Comparison of ENCODE assay signal across 18 cellular contexts in the genomic region with DNA sequence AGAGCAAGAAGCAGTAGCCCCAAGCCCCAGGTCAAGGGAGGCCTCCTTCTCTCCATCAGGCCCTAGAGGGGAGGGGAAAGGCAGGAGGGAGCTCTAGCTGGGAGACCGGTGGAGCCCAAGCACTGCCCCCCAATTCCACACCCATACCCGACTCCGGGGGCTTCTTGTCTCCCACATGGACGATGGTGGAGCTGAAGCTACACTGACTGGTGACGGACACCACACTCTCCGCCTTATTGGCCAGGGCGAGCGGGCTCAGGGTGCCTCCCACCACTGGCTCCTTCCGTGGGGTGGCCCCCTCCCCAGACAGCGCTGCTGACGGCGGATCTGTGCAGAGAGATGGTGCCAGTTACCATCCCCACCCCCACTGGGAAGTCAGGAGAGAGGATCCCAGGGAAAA. TPM values are rescaled to one million over a fixed set of nuclear protein-coding genes. Genes with fewer than 3 reads are reported as not detected.
DNase-seq lines count a peak whose midpoint lies in the region; ATAC-seq and TF ChIP-seq lines count a peak whose summit lies in the region.
"Had no signal": no experiment of that assay in that cellular context is flagged by ENCODE, and none has a peak within 500 bp of the region (broad histone marks: within the 10 kb centered on the region; RNA-seq: fewer than 3 reads in every experiment).

No MANE protein-coding gene starts in this region.

- no peaks in the 10 kb centered on the region for H3K9me3 Mint-ChIP-seq in activated T-helper 1 cell treated with anti-CD3 and anti-CD28 coated beads, Interleukin-12 subunit alpha, Interleukin-12 subunit beta, Interleukin-2, Interleukin-4 antibody, amounts not matched to agents 30 ng/mL and 10 ng/mL and 1 ng/mL, durations not matched to agents 14 hours and 24 hours and 36 hours

- ATAC-seq in lower lobe of right lung, result no peak
- ATAC-seq: right cardiac atrium had no signal

- 94 to 99% methylated on average over 9 to 11 of the region's 12 CpGs for WGBS in thyroid gland, 2 donors

- H3K9me3 ChIP-seq in lower lobe of right lung (no peaks in the 10 kb centered on the region), thyroid gland (no peaks in the 10 kb centered on the region), MG63 (no peaks in the 10 kb centered on the region)
- H3K9me3 ChIP-seq: SK-N-SH had no signal

- H3K4me1 ChIP-seq in lower lobe of right lung, result peaks cover 26% of the 10 kb centered on the region
- peaks cover 10 to 14% of the 10 kb centered on the region in 2 donors for H3K4me1 ChIP-seq in thyroid gland

- DNase-seq in H7, result peak; percentile 19
- DNase-seq in activated T-helper 1 cell treated with anti-CD3 and anti-CD28 coated beads, Interleukin-12 subunit alpha, Interleukin-12 subunit beta, Interleukin-2, Interleukin-4 antibody, amounts not matched to agents 30 ng/mL and 10 ng/mL and 1 ng/mL, durations not matched to agents 14 hours and 24 hours and 36 hours (ENCODE audit: low spot score), result no peak
- DNase-seq in lower lobe of right lung, result peak; percentile 41
- no peak for DNase-seq in thyroid gland
- no peak for DNase-seq in activated T-cell treated with anti-CD3 and anti-CD28 coated beads, Interleukin-2, amount 50 U/mL, for 1 hour
- no peak for DNase-seq in MG63
- no peak for DNase-seq in NCI-H69 (lab: John Stamatoyannopoulos, UW)
- DNase-seq: activated CD4-positive, alpha-beta T cell treated with anti-CD3 and anti-CD28 coated beads, Interleukin-2, amount 50 U/mL, for 48 hours; activated naive CD4-positive, alpha-beta T cell; DMS79; effector CD8-positive, alpha-beta T cell; mesendoderm; MM.1S; NCI-H146; NCI-H526 treated with DMSO at 0.1 percent for 48 hours; SK-N-SH had no signal

- TF ChIP-seq CTCF in lower lobe of right lung (IDR thresholded peaks at IDR 0.05) (no peak), thyroid gland (IDR thresholded peaks at IDR 0.05) (no peak)

- H3K27me3 ChIP-seq in H7 (ENCODE audit: control insufficient read depth, insufficient read depth, low read length) (no peaks in the 10 kb centered on the region), lower lobe of right lung (ENCODE audit: low read depth) (no peaks in the 10 kb centered on the region), thyroid gland (no peaks in the 10 kb centered on the region), MG63 (no peaks in the 10 kb centered on the region)

- H3K4me3 Mint-ChIP-seq in activated T-helper 1 cell treated with anti-CD3 and anti-CD28 coated beads, Interleukin-12 subunit alpha, Interleukin-12 subunit beta, Interleukin-2, Interleukin-4 antibody, amounts not matched to agents 30 ng/mL and 10 ng/mL and 1 ng/mL, durations not matched to agents 14 hours and 24 hours and 36 hours, result no peak overlapping the region

- no peak for TF ChIP-seq POLR2A in thyroid gland (IDR thresholded peaks at IDR 0.05)

- peak overlapping the region; percentile 22 for H3K27ac Mint-ChIP-seq in activated T-helper 1 cell treated with anti-CD3 and anti-CD28 coated beads, Interleukin-12 subunit alpha, Interleukin-12 subunit beta, Interleukin-2, Interleukin-4 antibody, amounts not matched to agents 30 ng/mL and 10 ng/mL and 1 ng/mL, durations not matched to agents 14 hours and 24 hours and 36 hours

- peaks cover 8% of the 10 kb centered on the region for H3K4me1 Mint-ChIP-seq in activated T-helper 1 cell treated with anti-CD3 and anti-CD28 coated beads, Interleukin-12 subunit alpha, Interleukin-12 subunit beta, Interleukin-2, Interleukin-4 antibody, amounts not matched to agents 30 ng/mL and 10 ng/mL and 1 ng/mL, durations not matched to agents 14 hours and 24 hours and 36 hours (ENCODE audit: low read depth)

- H3K27ac ChIP-seq in lower lobe of right lung, result no peak overlapping the region
- peak overlapping the region in 2 of 3 donors; percentile 11 to 70 for H3K27ac ChIP-seq in thyroid gland

- H3K4me3 ChIP-seq in H7 (ENCODE audit: insufficient read depth, low read depth, low read length) (no peak overlapping the region), lower lobe of right lung (no peak overlapping the region), thyroid gland (replicated peaks in 1 of 3) (no peak overlapping the region), MG63 (no peak overlapping the region)

- H3K27me3 Mint-ChIP-seq in activated T-helper 1 cell treated with anti-CD3 and anti-CD28 coated beads, Interleukin-12 subunit alpha, Interleukin-12 subunit beta, Interleukin-2, Interleukin-4 antibody, amounts not matched to agents 30 ng/mL and 10 ng/mL and 1 ng/mL, durations not matched to agents 14 hours and 24 hours and 36 hours (ENCODE audit: insufficient read depth), result no peaks in the 10 kb centered on the region

- intact Hi-C loops in activated T-helper 1 cell treated with anti-CD3 and anti-CD28 coated beads, Interleukin-12 subunit alpha, Interleukin-12 subunit beta, Interleukin-2, Interleukin-4 antibody, amounts not matched to agents 30 ng/mL and 10 ng/mL and 1 ng/mL, durations not matched to agents 14 hours and 24 hours and 36 hours (cut with micrococcal nuclease), result no loop called here
- intact Hi-C loops in lower lobe of right lung (cut with DNase I), result no loop called here
- intact Hi-C loops in thyroid gland (cut with DNase I), result loop anchor here (10.0 kb wide), 1 partner anchor 301 kb away; no protein-coding TSS in a partner anchor

- peaks cover 30% of the 10 kb centered on the region for H3K36me3 ChIP-seq in H7 (replicated peaks; ENCODE audit: control insufficient read depth, insufficient read depth, low read length)
- peaks cover 100% of the 10 kb centered on the region for H3K36me3 ChIP-seq in lower lobe of right lung
- H3K36me3 ChIP-seq in thyroid gland, result peaks cover 100% of the 10 kb centered on the region in 2 donors
- H3K36me3 ChIP-seq in MG63, result peaks cover 8% of the 10 kb centered on the region

- H3K36me3 Mint-ChIP-seq in activated T-helper 1 cell treated with anti-CD3 and anti-CD28 coated beads, Interleukin-12 subunit alpha, Interleukin-12 subunit beta, Interleukin-2, Interleukin-4 antibody, amounts not matched to agents 30 ng/mL and 10 ng/mL and 1 ng/mL, durations not matched to agents 14 hours and 24 hours and 36 hours (ENCODE audit: low read depth), result peaks cover 34% of the 10 kb centered on the region

RNA-seq across cellular contexts. Expression of gene PER1, which starts 6.4 kb away (rescaled TPM):
- total RNA-seq in H7 (2014; rRNA removed; shearing (Covaris generic)), result 19.2 and 32.4 TPM in 2 replicates
- 36.9 and 37.4 TPM in 2 replicates for total RNA-seq in activated T-helper 1 cell treated with anti-CD3 and anti-CD28 coated beads, Interleukin-12 subunit alpha, Interleukin-12 subunit beta, Interleukin-2, Interleukin-4 antibody, amounts not matched to agents 30 ng/mL and 10 ng/mL and 1 ng/mL, durations not matched to agents 14 hours and 24 hours and 36 hours
- total RNA-seq in lower lobe of right lung (252 TPM), thyroid gland (100 to 1,000 TPM in 3 of 4 donors, 10 to 100 TPM in 1; 85.2 to 148 (median 137) TPM)
- total RNA-seq in MG63 (2014; rRNA removed; shearing (Covaris generic); ENCODE audit: low replicate concordance), result 1.3 and 7.9 TPM in 2 replicates

RNA-seq across cellular contexts. Expression of gene VAMP2, which starts 16.9 kb away (rescaled TPM):
- 7.3 and 10.5 TPM in 2 replicates for total RNA-seq in H7 (2014; rRNA removed; shearing (Covaris generic))
- total RNA-seq in activated T-helper 1 cell treated with anti-CD3 and anti-CD28 coated beads, Interleukin-12 subunit alpha, Interleukin-12 subunit beta, Interleukin-2, Interleukin-4 antibody, amounts not matched to agents 30 ng/mL and 10 ng/mL and 1 ng/mL, durations not matched to agents 14 hours and 24 hours and 36 hours, result 54.7 and 55.9 TPM in 2 replicates
- 77.0 TPM for total RNA-seq in lower lobe of right lung
- total RNA-seq in thyroid gland, result 10 to 100 TPM; 30.6 to 35.2 (median 33.4) TPM
- total RNA-seq in MG63 (2014; rRNA removed; shearing (Covaris generic); ENCODE audit: low replicate concordance), result 0.59 and 3.2 TPM in 2 replicates

RNA-seq across cellular contexts. Expression of gene HES7, which starts 21.9 kb away (rescaled TPM):
- total RNA-seq in H7 (2014; rRNA removed; shearing (Covaris generic)), result 1.3 and 2.1 TPM in 2 replicates
- 0.88 and 1.8 TPM in 2 replicates for total RNA-seq in activated T-helper 1 cell treated with anti-CD3 and anti-CD28 coated beads, Interleukin-12 subunit alpha, Interleukin-12 subunit beta, Interleukin-2, Interleukin-4 antibody, amounts not matched to agents 30 ng/mL and 10 ng/mL and 1 ng/mL, durations not matched to agents 14 hours and 24 hours and 36 hours
- total RNA-seq in lower lobe of right lung, result 0.21 TPM
- 1 to 10 TPM in 1 of 4 donors, not detected in 3; 1.7 TPM for total RNA-seq in thyroid gland
- total RNA-seq in MG63 (2014; rRNA removed; shearing (Covaris generic); ENCODE audit: low replicate concordance), result not detected in 2 replicates
- total RNA-seq: kidney epithelial cell had no signal

RNA-seq across cellular contexts. Expression of gene ALOXE3, which starts 27.5 kb away (rescaled TPM):
- not detected in 2 replicates for total RNA-seq in H7 (2014; rRNA removed; shearing (Covaris generic))
- total RNA-seq in activated T-helper 1 cell treated with anti-CD3 and anti-CD28 coated beads, Interleukin-12 subunit alpha, Interleukin-12 subunit beta, Interleukin-2, Interleukin-4 antibody, amounts not matched to agents 30 ng/mL and 10 ng/mL and 1 ng/mL, durations not matched to agents 14 hours and 24 hours and 36 hours, result 0.10 TPM in 1 of 2 replicates, not detected in the other
- total RNA-seq in lower lobe of right lung, result not detected
- not detected for total RNA-seq in thyroid gland
- total RNA-seq in MG63 (2014; rRNA removed; shearing (Covaris generic); ENCODE audit: low replicate concordance), result not detected in 2 replicates
- total RNA-seq: right cardiac atrium had no signal

RNA-seq across cellular contexts. Expression of gene TMEM107, which starts 30.4 kb away (rescaled TPM):
- 27.7 and 40.7 TPM in 2 replicates for total RNA-seq in H7 (2014; rRNA removed; shearing (Covaris generic))
- 19.3 and 20.8 TPM in 2 replicates for total RNA-seq in activated T-helper 1 cell treated with anti-CD3 and anti-CD28 coated beads, Interleukin-12 subunit alpha, Interleukin-12 subunit beta, Interleukin-2, Interleukin-4 antibody, amounts not matched to agents 30 ng/mL and 10 ng/mL and 1 ng/mL, durations not matched to agents 14 hours and 24 hours and 36 hours
- total RNA-seq in lower lobe of right lung (12.9 TPM), thyroid gland (10 to 100 TPM; 19.7 to 34.7 (median 32.2) TPM)
- 17.6 and 25.6 TPM in 2 replicates for total RNA-seq in MG63 (2014; rRNA removed; shearing (Covaris generic); ENCODE audit: low replicate concordance)

Comparison
In these comparisons a context has a peak if more than half of its experiments do, and no peak if none do; other contexts are left out.
1. DNase-seq: peak in H7 (single experiment) and lower lobe of right lung (single experiment); none in activated T-helper 1 cell treated with anti-CD3 and anti-CD28 coated beads, Interleukin-12 subunit alpha, Interleukin-12 subunit beta, Interleukin-2, Interleukin-4 antibody, amounts not matched to agents 30 ng/mL and 10 ng/mL and 1 ng/mL, durations not matched to agents 14 hours and 24 hours and 36 hours (single experiment), thyroid gland (0 of 2), activated T-cell treated with anti-CD3 and anti-CD28 coated beads, Interleukin-2, amount 50 U/mL, for 1 hour (single experiment), MG63 (single experiment) and NCI-H69 (single experiment).